In the genomic region with DNA sequence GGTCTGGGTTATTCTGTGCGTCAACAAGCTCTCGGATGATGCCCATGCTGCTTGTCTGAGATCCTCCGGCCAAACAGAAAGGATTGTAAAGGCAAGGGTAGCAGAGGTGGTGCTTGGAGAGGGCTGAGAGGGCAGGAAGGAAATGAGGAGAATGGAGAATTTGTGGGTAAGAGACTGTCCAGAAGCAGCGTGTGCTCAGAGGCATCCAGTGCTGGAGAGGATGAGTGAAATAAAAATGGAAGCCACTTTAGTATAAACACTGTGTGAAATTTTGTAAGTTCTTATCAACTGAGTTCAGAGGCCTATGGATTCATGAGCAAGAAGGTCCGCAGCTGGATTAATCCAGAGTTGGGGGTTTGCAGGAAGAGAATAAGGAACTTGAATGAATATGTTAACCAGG, we compare ENCODE assay signal across 13 cellular contexts.
"Had no signal": no experiment of that assay in that cellular context is flagged by ENCODE, and none has a peak within 500 bp of the region (broad histone marks: within the 10 kb centered on the region; RNA-seq: fewer than 3 reads in every experiment).

No MANE protein-coding gene starts in this region.

- H3K4me3 ChIP-seq: esophagus squamous epithelium, ovary, sigmoid colon had no signal

- H3K4me1 Mint-ChIP-seq: stimulated activated effector memory CD8-positive, alpha-beta T cell treated with anti-CD3 and anti-CD28 coated beads, Interleukin-12 subunit alpha, Interleukin-12 subunit beta, amount 100 ng/mL, for 72 hours had no signal

- ATAC-seq: activated CD4-positive, alpha-beta T cell treated with anti-CD3 and anti-CD28 coated beads for 36 hours; left ventricle myocardium superior; stimulated activated effector memory CD8-positive, alpha-beta T cell treated with anti-CD3 and anti-CD28 coated beads, Interleukin-12 subunit alpha, Interleukin-12 subunit beta, amount 100 ng/mL, for 72 hours had no signal

- H3K27ac Mint-ChIP-seq: activated CD4-positive, alpha-beta memory T cell treated with anti-CD3 and anti-CD28 coated beads for 36 hours; activated CD4-positive, alpha-beta T cell treated with anti-CD3 and anti-CD28 coated beads for 36 hours; activated T-cell treated with anti-CD3 and anti-CD28 coated beads, Interleukin-2, amount 50 U/mL, for 24 hours; stimulated activated effector memory CD8-positive, alpha-beta T cell treated with anti-CD3 and anti-CD28 coated beads, Interleukin-12 subunit alpha, Interleukin-12 subunit beta, amount 100 ng/mL, for 72 hours had no signal

- DNase-seq: activated CD4-positive, alpha-beta memory T cell treated with anti-CD3 and anti-CD28 coated beads for 36 hours; activated CD4-positive, alpha-beta T cell treated with anti-CD3 and anti-CD28 coated beads for 36 hours; activated naive CD4-positive, alpha-beta T cell treated with anti-CD3 and anti-CD28 coated beads, Interleukin-2, amount 50 U/mL, for 16 hours; activated T-cell treated with anti-CD3 and anti-CD28 coated beads, Interleukin-2, amount 50 U/mL, for 24 hours; esophagus squamous epithelium; left ventricle myocardium superior; ovary; sigmoid colon; stimulated activated CD4-positive, alpha-beta T cell treated with anti-CD3 and anti-CD28 coated beads, Interleukin-12 subunit alpha, Interleukin-12 subunit beta, amount 100 ng/mL, for 4 hours; stimulated activated CD4-positive, alpha-beta T cell treated with anti-CD3 and anti-CD28 coated beads, Interleukin-2, amount 100 ng/mL, for 24 hours; T-helper 2 cell had no signal

- H3K9me3 ChIP-seq: esophagus squamous epithelium, ovary, sigmoid colon had no signal

- H3K9me3 Mint-ChIP-seq: activated CD4-positive, alpha-beta memory T cell treated with anti-CD3 and anti-CD28 coated beads for 36 hours; activated T-cell treated with anti-CD3 and anti-CD28 coated beads, Interleukin-2, amount 50 U/mL, for 24 hours; neural crest cell; stimulated activated effector memory CD8-positive, alpha-beta T cell treated with anti-CD3 and anti-CD28 coated beads, Interleukin-12 subunit alpha, Interleukin-12 subunit beta, amount 100 ng/mL, for 72 hours had no signal

- H3K27ac ChIP-seq: ovary, sigmoid colon had no signal

- H3K36me3 ChIP-seq: esophagus squamous epithelium, ovary, sigmoid colon had no signal

- H3K27me3 ChIP-seq: esophagus squamous epithelium, ovary, sigmoid colon had no signal

- H3K36me3 Mint-ChIP-seq: activated CD4-positive, alpha-beta memory T cell treated with anti-CD3 and anti-CD28 coated beads for 36 hours; stimulated activated effector memory CD8-positive, alpha-beta T cell treated with anti-CD3 and anti-CD28 coated beads, Interleukin-12 subunit alpha, Interleukin-12 subunit beta, amount 100 ng/mL, for 72 hours had no signal

- H3K4me3 Mint-ChIP-seq: activated CD4-positive, alpha-beta memory T cell treated with anti-CD3 and anti-CD28 coated beads for 36 hours; activated CD4-positive, alpha-beta T cell treated with anti-CD3 and anti-CD28 coated beads for 36 hours; activated T-cell treated with anti-CD3 and anti-CD28 coated beads, Interleukin-2, amount 50 U/mL, for 24 hours; neural crest cell; stimulated activated effector memory CD8-positive, alpha-beta T cell treated with anti-CD3 and anti-CD28 coated beads, Interleukin-12 subunit alpha, Interleukin-12 subunit beta, amount 100 ng/mL, for 72 hours had no signal

- H3K4me1 ChIP-seq: sigmoid colon had no signal
